14 cellular contexts compared by ENCODE assay signal in the genomic region with DNA sequence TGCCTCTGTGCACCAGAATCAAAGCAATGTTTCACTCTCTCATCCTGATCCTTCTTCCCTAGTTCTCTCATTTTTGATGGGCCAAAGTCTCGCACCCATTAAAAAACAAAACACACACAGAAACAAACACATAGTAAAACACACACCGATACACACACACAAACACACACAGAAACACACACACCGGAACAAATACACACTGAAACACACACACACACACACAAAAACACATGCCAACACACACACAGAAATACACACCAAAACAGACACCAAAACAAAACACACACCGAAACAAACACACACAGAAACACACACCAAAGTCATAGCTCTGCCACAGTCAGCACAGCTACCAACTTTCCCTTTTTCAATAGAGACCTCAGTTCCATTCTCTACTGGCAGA. TPM values are rescaled to one million over a fixed set of nuclear protein-coding genes. Genes with fewer than 3 reads are reported as not detected.
DNase-seq lines count a peak whose midpoint lies in the region; ATAC-seq and TF ChIP-seq lines count a peak whose summit lies in the region.
"Had no signal": no experiment of that assay in that cellular context is flagged by ENCODE, and none has a peak within 500 bp of the region (broad histone marks: within the 10 kb centered on the region; RNA-seq: fewer than 3 reads in every experiment).

No MANE protein-coding gene starts in this region.

- H3K27ac ChIP-seq in breast epithelium (peak overlapping the region; percentile 62 to 80), mammary epithelial cell (ENCODE audit: insufficient read depth, low read depth, low read length) (no peak overlapping the region), lower lobe of right lung (peak overlapping the region; percentile 80), tibial nerve (peak overlapping the region in 3 of 4 donors; percentile 60 to 82 (median 76))

- peak overlapping the region; percentile 7 for H3K27ac Mint-ChIP-seq in activated naive CD8-positive, alpha-beta T cell treated with anti-CD3 and anti-CD28 coated beads for 36 hours
- H3K27ac Mint-ChIP-seq: type B pancreatic cell had no signal

- TF ChIP-seq CTCF in breast epithelium (IDR thresholded peaks at IDR 0.05) (no peak), mammary epithelial cell (conservative IDR thresholded peaks at IDR 0.05 in 1 of 2, IDR thresholded peaks at IDR 0.05 in 1 of 2; ENCODE audit: extremely low read depth in 1 of 2, insufficient read depth in 1 of 2, low read depth in 1 of 2, low read length in 2 of 2) (no peak), lower lobe of right lung (IDR thresholded peaks at IDR 0.05) (no peak), tibial nerve (IDR thresholded peaks at IDR 0.05) (no peak)

- H3K4me3 ChIP-seq in breast epithelium (no peak overlapping the region), mammary epithelial cell (replicated peaks in 1 of 3; ENCODE audit: insufficient read depth in 1 of 3, low read depth in 2 of 3, low read length in 3 of 3) (no peak overlapping the region), lower lobe of right lung (no peak overlapping the region), tibial nerve (no peak overlapping the region)

- WGBS in mammary epithelial cell (ENCODE audit: low coverage, missing lambda C conversion rate), result 98% methylated on average over 4 of the region's 4 CpGs
- 95 to 96% methylated on average over 4 of the region's 4 CpGs for WGBS in tibial nerve, 2 donors

- H3K27me3 ChIP-seq in breast epithelium (no peaks in the 10 kb centered on the region), mammary epithelial cell (ENCODE audit: insufficient read depth, low read length) (no peaks in the 10 kb centered on the region), lower lobe of right lung (ENCODE audit: low read depth) (no peaks in the 10 kb centered on the region), tibial nerve (no peaks in the 10 kb centered on the region)

- no peaks in the 10 kb centered on the region for H3K27me3 Mint-ChIP-seq in activated naive CD8-positive, alpha-beta T cell treated with anti-CD3 and anti-CD28 coated beads for 36 hours
- H3K27me3 Mint-ChIP-seq: type B pancreatic cell had no signal

- no peak overlapping the region for H2AFZ ChIP-seq in mammary epithelial cell (ENCODE audit: low read depth, low read length)

- peaks cover 4% of the 10 kb centered on the region for H4K20me1 ChIP-seq in mammary epithelial cell (ENCODE audit: insufficient read depth, low read length)

- no peaks in the 10 kb centered on the region for H3K9me3 Mint-ChIP-seq in activated naive CD8-positive, alpha-beta T cell treated with anti-CD3 and anti-CD28 coated beads for 36 hours
- H3K9me3 Mint-ChIP-seq: type B pancreatic cell had no signal

- intact Hi-C loops in breast epithelium (cut with DNase I; ENCODE audit: low total_unique reads) (no loop called here), mammary epithelial cell (cut with micrococcal nuclease) (loop anchor here (5.0 kb wide), 1 partner anchor 51 kb away; the partner anchor contains the start of gene KCNH4), lower lobe of right lung (cut with DNase I) (no loop called here)

- peaks cover 8% of the 10 kb centered on the region for H3K36me3 ChIP-seq in breast epithelium
- H3K36me3 ChIP-seq in mammary epithelial cell (ENCODE audit: insufficient read depth, low read length), result peaks cover 16% of the 10 kb centered on the region
- H3K36me3 ChIP-seq in lower lobe of right lung, result peaks cover 43% of the 10 kb centered on the region
- H3K36me3 ChIP-seq in tibial nerve, result peaks cover 0 to 49% (median 20%) of the 10 kb centered on the region in 3 donors

- no peak overlapping the region for H3K4me2 ChIP-seq in mammary epithelial cell (ENCODE audit: insufficient read depth, low read depth, low read length)

- no peak overlapping the region for H3K9ac ChIP-seq in mammary epithelial cell (ENCODE audit: insufficient read depth, low read length)

- H3K4me1 ChIP-seq in breast epithelium, result peaks cover 0 to 16% of the 10 kb centered on the region in 2 donors
- H3K4me1 ChIP-seq in mammary epithelial cell (ENCODE audit: insufficient read depth, low read length), result peaks cover 20% of the 10 kb centered on the region
- peaks cover 78% of the 10 kb centered on the region for H3K4me1 ChIP-seq in lower lobe of right lung
- H3K4me1 ChIP-seq in tibial nerve, result peaks cover 0 to 69% (median 41%) of the 10 kb centered on the region in 4 donors

- dilution Hi-C loops in mammary epithelial cell (cut with HindIII; ENCODE audit: low sequenced_read_pairs), result no loop called here

- BruUV-seq in mammary epithelial cell (replicated peaks; lab: Mats Ljungman, UMichigan), result no TSS peak

- in situ Hi-C loops in mammary epithelial cell (cut with MboI; ENCODE audit: low sequenced_read_pairs in 2 of 2), result no loop called here

- H3K36me3 Mint-ChIP-seq in activated naive CD8-positive, alpha-beta T cell treated with anti-CD3 and anti-CD28 coated beads for 36 hours, result peaks cover 22% of the 10 kb centered on the region

- DNase-seq in breast epithelium (ENCODE audit: low spot score in 2 of 2), result no peak
- DNase-seq in mammary epithelial cell, result no peak
- DNase-seq in activated naive CD8-positive, alpha-beta T cell treated with anti-CD3 and anti-CD28 coated beads for 36 hours, result no peak
- DNase-seq in lower lobe of right lung, result no peak
- DNase-seq in tibial nerve (ENCODE audit: low spot score in 2 of 2), result no peak
- DNase-seq in NCI-H187 treated with DMSO at 0.1 percent for 48 hours (lab: John Stamatoyannopoulos, UW), result no peak
- no peak for DNase-seq in stimulated activated CD4-positive, alpha-beta T cell treated with anti-CD3 and anti-CD28 coated beads, Interleukin-2, amount 100 ng/mL, for 48 hours
- DNase-seq: H7; NCI-H524 treated with DMSO at 0.1 percent for 48 hours; stimulated activated CD4-positive, alpha-beta T cell treated with anti-CD3 and anti-CD28 coated beads, Interleukin-2, amount 100 ng/mL, for 24 hours had no signal

- H3K79me2 ChIP-seq in mammary epithelial cell (ENCODE audit: insufficient read depth, low read length), result peaks cover 73% of the 10 kb centered on the region

- ATAC-seq in lower lobe of right lung (no peak), HG02798 (IDR thresholded peaks at IDR 0.05; ENCODE audit: poor library complexity, unreplicated experiment) (no peak)

- no peak for TF ChIP-seq EP300 in tibial nerve (IDR thresholded peaks at IDR 0.05)

- no peak for TF ChIP-seq POLR2A in breast epithelium (IDR thresholded peaks at IDR 0.05)
- TF ChIP-seq POLR2A in tibial nerve (IDR thresholded peaks at IDR 0.05), result no peak

- H3K4me1 Mint-ChIP-seq in activated naive CD8-positive, alpha-beta T cell treated with anti-CD3 and anti-CD28 coated beads for 36 hours, result peaks cover 48% of the 10 kb centered on the region

- H3K9me3 ChIP-seq in breast epithelium (no peaks in the 10 kb centered on the region), mammary epithelial cell (replicated peaks; ENCODE audit: insufficient read depth, low read length) (no peaks in the 10 kb centered on the region), lower lobe of right lung (no peaks in the 10 kb centered on the region), tibial nerve (no peaks in the 10 kb centered on the region)

- no peak overlapping the region for H3K4me3 Mint-ChIP-seq in activated naive CD8-positive, alpha-beta T cell treated with anti-CD3 and anti-CD28 coated beads for 36 hours
- H3K4me3 Mint-ChIP-seq: type B pancreatic cell had no signal

- CTCF ChIA-PET in mammary epithelial cell (lab: Charles Lee; ENCODE audit: low non-redundant PET), result no interaction called here

RNA-seq across cellular contexts. Expression of gene HSPB9, which starts 8.6 kb away (rescaled TPM):
- under 1 TPM in 1 of 3 donors, not detected in 2; 0.48 TPM for total RNA-seq in breast epithelium
- total RNA-seq in mammary epithelial cell, result not detected
- not detected for polyA plus RNA-seq in mammary epithelial cell
- polyA minus RNA-seq in mammary epithelial cell, result not detected
- under 1 TPM; 0.18 to 0.33 TPM for total RNA-seq in activated naive CD8-positive, alpha-beta T cell treated with anti-CD3 and anti-CD28 coated beads for 36 hours
- total RNA-seq in lower lobe of right lung, result not detected
- total RNA-seq in tibial nerve, result under 1 TPM in 1 of 4 donors, not detected in 3; 0.22 TPM
- polyA plus RNA-seq: BJ, neural cell had no signal

RNA-seq across cellular contexts. Expression of gene KAT2A, which starts 10.1 kb away (rescaled TPM):
- total RNA-seq in breast epithelium (10 to 100 TPM; 22.7 to 55.8 (median 54.4) TPM), mammary epithelial cell (10 to 100 TPM; 12.7 to 30.4 TPM), lower lobe of right lung (41.6 TPM), tibial nerve (100 to 1,000 TPM in 2 of 4 donors, 10 to 100 TPM in 2; 92.2 to 143 (median 105) TPM)
- polyA plus RNA-seq in mammary epithelial cell, result 24.6 TPM
- 22.1 TPM for polyA minus RNA-seq in mammary epithelial cell
- 10 to 100 TPM; 49.1 to 51.6 TPM for total RNA-seq in activated naive CD8-positive, alpha-beta T cell treated with anti-CD3 and anti-CD28 coated beads for 36 hours

RNA-seq across cellular contexts. Expression of gene DHX58, which starts 18.7 kb away (rescaled TPM):
- 10 to 100 TPM; 13.1 to 22.8 (median 13.4) TPM for total RNA-seq in breast epithelium
- total RNA-seq in mammary epithelial cell, result 10 to 100 TPM; 11.7 to 12.2 TPM
- 4.8 TPM for polyA plus RNA-seq in mammary epithelial cell
- polyA minus RNA-seq in mammary epithelial cell, result 11.0 TPM
- total RNA-seq in activated naive CD8-positive, alpha-beta T cell treated with anti-CD3 and anti-CD28 coated beads for 36 hours, result 10 to 100 TPM; 23.5 to 24.9 TPM
- total RNA-seq in lower lobe of right lung, result 40.4 TPM
- total RNA-seq in tibial nerve, result 10 to 100 TPM; 15.9 to 29.4 (median 21.7) TPM

RNA-seq across cellular contexts. Expression of gene RAB5C, which starts 23.6 kb away (rescaled TPM):
- 100 to 1,000 TPM; 114 to 146 (median 117) TPM for total RNA-seq in breast epithelium
- total RNA-seq in mammary epithelial cell, result 100 to 1,000 TPM in 1 of 2 donors, 10 to 100 TPM in 1; 98.4 to 135 TPM
- polyA plus RNA-seq in mammary epithelial cell, result 176 TPM
- polyA minus RNA-seq in mammary epithelial cell, result 114 TPM
- total RNA-seq in activated naive CD8-positive, alpha-beta T cell treated with anti-CD3 and anti-CD28 coated beads for 36 hours, result 10 to 100 TPM; 44.4 to 48.9 TPM
- total RNA-seq in lower lobe of right lung, result 153 TPM
- total RNA-seq in tibial nerve, result 100 to 1,000 TPM in 3 of 4 donors, 10 to 100 TPM in 1; 94.8 to 137 (median 117) TPM

RNA-seq across cellular contexts. Expression of gene ZNF385C, which starts 33.0 kb away (rescaled TPM):
- 1 to 10 TPM in 1 of 3 donors, under 1 TPM in 2; 0.48 to 1.0 (median 0.66) TPM for total RNA-seq in breast epithelium
- total RNA-seq in mammary epithelial cell, result under 1 TPM; 0.17 to 0.28 TPM
- 0.10 TPM for polyA plus RNA-seq in mammary epithelial cell
- 0.31 TPM for polyA minus RNA-seq in mammary epithelial cell
- 1 to 10 TPM in 1 of 2 experiments, under 1 TPM in 1; 0.92 to 1.2 TPM for total RNA-seq in activated naive CD8-positive, alpha-beta T cell treated with anti-CD3 and anti-CD28 coated beads for 36 hours
- 1.2 TPM for total RNA-seq in lower lobe of right lung
- 1 to 10 TPM in 1 of 4 donors, under 1 TPM in 1, not detected in 2; 0.20 to 1.5 TPM for total RNA-seq in tibial nerve
- polyA plus RNA-seq: BJ had no signal
